Comparison of ENCODE assay signal across 24 cellular contexts in the genomic region with DNA sequence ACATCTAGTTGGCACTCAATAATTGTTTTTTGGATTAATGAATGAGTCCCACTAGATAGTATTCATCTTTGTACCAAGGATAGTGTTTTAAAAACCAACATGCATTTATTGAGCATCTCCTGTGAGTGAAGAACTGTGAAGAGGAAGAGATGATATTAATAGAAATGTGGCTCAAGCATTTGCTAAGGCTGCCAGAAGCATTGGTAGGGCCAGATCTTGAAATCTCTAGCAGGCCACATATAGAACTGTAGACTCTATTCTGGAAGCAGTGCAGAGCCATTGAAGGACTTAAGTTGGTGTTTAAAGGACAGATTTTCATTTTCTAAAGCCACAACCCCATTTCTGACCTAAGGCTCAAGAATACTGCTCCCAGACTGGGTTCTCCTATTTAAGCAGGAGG.
"Had no signal": no experiment of that assay in that cellular context is flagged by ENCODE, and none has a peak within 500 bp of the region (broad histone marks: within the 10 kb centered on the region; RNA-seq: fewer than 3 reads in every experiment).

No MANE protein-coding gene starts in this region.

- H3K9me3 ChIP-seq: colonic mucosa, gastrocnemius medialis had no signal

- H3K4me3 ChIP-seq: colonic mucosa, coronary artery, dorsolateral prefrontal cortex, esophagus muscularis mucosa, esophagus squamous epithelium, gastrocnemius medialis, gastroesophageal sphincter, heart left ventricle, heart right ventricle had no signal

- H3K27ac ChIP-seq: colonic mucosa, coronary artery, epithelial cell of prostate, esophagus muscularis mucosa, esophagus squamous epithelium, foreskin keratinocyte, gastrocnemius medialis, gastroesophageal sphincter, heart left ventricle, heart right ventricle had no signal

- DNase-seq: colonic mucosa; cortex of kidney; dermis blood vessel endothelial cell; dorsolateral prefrontal cortex; effector CD4-positive, alpha-beta T cell; effector CD8-positive, alpha-beta T cell; effector memory CD4-positive, alpha-beta T cell; effector memory CD8-positive, alpha-beta T cell; endodermal cell; erythroblast; esophagus squamous epithelium; foreskin fibroblast; foreskin keratinocyte; foreskin melanocyte; gastrocnemius medialis; glutamatergic neuron; head of caudate nucleus; heart left ventricle; heart right ventricle had no signal

- H3K27me3 ChIP-seq: colonic mucosa, dorsolateral prefrontal cortex, esophagus muscularis mucosa, esophagus squamous epithelium, foreskin keratinocyte, gastrocnemius medialis, gastroesophageal sphincter, heart left ventricle, heart right ventricle had no signal

- H3K4me1 ChIP-seq: colonic mucosa, esophagus muscularis mucosa, esophagus squamous epithelium, foreskin keratinocyte, gastrocnemius medialis, gastroesophageal sphincter, heart left ventricle, heart right ventricle had no signal

- H3K36me3 ChIP-seq: colonic mucosa, esophagus squamous epithelium, heart left ventricle, heart right ventricle had no signal

- ATAC-seq: effector memory CD8-positive, alpha-beta T cell; esophagus mucosa; foreskin keratinocyte; gastrocnemius medialis; gastroesophageal sphincter; heart left ventricle had no signal
